ENCODE assay signal across 10 cellular contexts in the genomic region with DNA sequence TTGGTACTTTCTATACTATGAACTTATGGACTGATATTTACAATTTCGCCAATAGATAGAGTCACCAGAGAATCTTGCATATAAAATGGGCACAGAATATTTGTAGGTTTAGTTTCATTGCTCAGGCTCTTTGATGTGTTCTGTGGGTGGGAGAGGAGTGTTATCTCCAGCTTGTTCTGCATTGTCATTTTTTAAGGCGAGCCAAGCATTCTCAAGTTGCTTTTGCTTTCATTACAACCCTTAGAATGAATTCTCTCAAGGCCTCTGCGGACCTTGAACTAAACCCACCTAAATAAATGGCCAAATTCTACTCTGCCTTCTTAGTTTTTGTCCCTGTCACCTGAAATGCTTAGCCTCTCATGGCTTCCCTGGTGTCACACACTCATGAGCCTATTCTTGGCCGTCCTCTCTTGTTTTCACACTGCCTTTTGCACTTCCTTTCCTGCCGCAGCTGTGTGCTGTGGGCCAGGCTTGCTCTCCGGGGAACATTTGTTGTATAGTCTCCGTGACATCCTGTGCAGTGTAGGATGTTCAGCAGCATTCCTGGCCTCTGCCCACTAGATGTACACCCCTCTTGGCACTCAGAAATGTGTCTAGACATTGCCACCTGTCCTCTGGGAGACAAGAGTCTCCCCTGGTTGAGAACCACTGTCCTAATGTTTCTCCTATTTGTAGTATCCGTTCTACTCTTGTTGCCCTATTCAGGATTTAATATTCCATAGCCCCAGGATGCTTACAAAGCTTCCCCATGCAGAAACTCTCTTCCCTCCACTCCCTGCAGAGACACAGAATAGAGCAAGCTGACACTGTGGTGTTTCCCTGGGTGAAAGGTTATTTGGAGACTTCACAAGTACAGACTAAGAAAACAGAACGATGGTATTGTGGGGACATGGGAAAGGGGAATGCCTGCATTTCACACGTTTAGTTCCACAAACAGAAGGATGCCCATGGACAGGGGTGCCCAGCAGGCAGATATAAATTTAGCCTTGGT.
DNase-seq lines count a peak whose midpoint lies in the region; ATAC-seq, FAIRE-seq and TF ChIP-seq lines count a peak whose summit lies in the region.
"Had no signal": no experiment of that assay in that cellular context is flagged by ENCODE, and none has a peak within 500 bp of the region (broad histone marks: within the 10 kb centered on the region; RNA-seq: fewer than 3 reads in every experiment).

No MANE protein-coding gene starts in this region.

- no peaks in the 10 kb centered on the region for H3K27me3 ChIP-seq in right atrium auricular region
- no peaks in the 10 kb centered on the region for H3K27me3 ChIP-seq in brain microvascular endothelial cell (replicated peaks)
- no peaks in the 10 kb centered on the region for H3K27me3 ChIP-seq in lower lobe of right lung (ENCODE audit: low read depth)
- no peaks in the 10 kb centered on the region for H3K27me3 ChIP-seq in vagina

- H3K4me1 ChIP-seq in right atrium auricular region (peaks cover 0 to 51% of the 10 kb centered on the region in 2 donors), lower lobe of right lung (peaks cover 28% of the 10 kb centered on the region), vagina (no peaks in the 10 kb centered on the region)

- intact Hi-C loops in Right ventricle myocardium superior (cut with DNase I) (no loop called here), lower lobe of right lung (cut with DNase I) (no loop called here), vagina (cut with DNase I) (no loop called here)

- no peak for TF ChIP-seq POLR2A in vagina (IDR thresholded peaks at IDR 0.05)

- H3K9me3 ChIP-seq in right atrium auricular region (no peaks in the 10 kb centered on the region), lower lobe of right lung (no peaks in the 10 kb centered on the region), vagina (no peaks in the 10 kb centered on the region)

- DNase-seq in Right ventricle myocardium superior (no peak), right atrium auricular region (ENCODE audit: low spot score) (no peak), brain microvascular endothelial cell (peak; percentile 43), lower lobe of right lung (no peak), urothelium cell line (ENCODE audit: low spot score) (no peak), vagina (ENCODE audit: extremely low spot score in 2 of 2) (no peak)
- DNase-seq in effector CD8-positive, alpha-beta T cell (lab: John Stamatoyannopoulos, UW): no peak
- DNase-seq: activated T-cell treated with anti-CD3 and anti-CD28 coated beads, Interleukin-2, amount 50 U/mL, for 4 hours; NCI-H510A had no signal

- FAIRE-seq in urothelium cell line (lab: Jason Lieb, UNC): peak; percentile 66

- H3K4me3 ChIP-seq in right atrium auricular region (peak overlapping the region in 1 of 2 donors; percentile 14), brain microvascular endothelial cell (ENCODE audit: low read depth, low read length) (peak overlapping the region; percentile 12), lower lobe of right lung (peak overlapping the region; percentile 6), vagina (no peak overlapping the region)

- no peaks in the 10 kb centered on the region for H3K36me3 ChIP-seq in right atrium auricular region
- no peaks in the 10 kb centered on the region for H3K36me3 ChIP-seq in brain microvascular endothelial cell (replicated peaks)
- H3K36me3 ChIP-seq in lower lobe of right lung: no peaks in the 10 kb centered on the region
- no peaks in the 10 kb centered on the region for H3K36me3 ChIP-seq in vagina

- peak; percentile 56 for ATAC-seq in Right ventricle myocardium superior (ENCODE audit: poor library complexity)
- peak; percentile 41 for ATAC-seq in lower lobe of right lung
- no peak for ATAC-seq in HG03571 (IDR thresholded peaks at IDR 0.05; ENCODE audit: unreplicated experiment)
- ATAC-seq: activated T-cell treated with anti-CD3 and anti-CD28 coated beads, Interleukin-2, amount 50 U/mL, for 4 hours had no signal

- TF ChIP-seq CTCF in right atrium auricular region (IDR thresholded peaks at IDR 0.05) (no peak), brain microvascular endothelial cell (IDR thresholded peaks at IDR 0.05; ENCODE audit: low read depth, low read length, missing control alignments) (no peak), lower lobe of right lung (IDR thresholded peaks at IDR 0.05) (no peak), vagina (IDR thresholded peaks at IDR 0.05) (no peak)

- H3K27ac ChIP-seq in right atrium auricular region (peak overlapping the region in 1 of 2 donors; percentile 1), brain microvascular endothelial cell (peak overlapping the region; percentile 75), lower lobe of right lung (peak overlapping the region; percentile 39), vagina (no peak overlapping the region)

- in situ Hi-C loops in brain microvascular endothelial cell (cut with HindIII; ENCODE audit: low pct_ligation_motif_present, low sequenced_read_pairs): no loop called here

Comparison
In these comparisons a context has a peak if more than half of its experiments do, and no peak if none do; other contexts are left out.
1. H3K4me3 ChIP-seq: peak in brain microvascular endothelial cell (single experiment) and lower lobe of right lung (single experiment); none in vagina (0 of 2).